27 cellular contexts compared by ENCODE assay signal in genomic region chr20:15860850-15861249, GRCh38.
"Had no signal": no experiment of that assay in that cellular context is flagged by ENCODE, and none has a peak within 500 bp of the region (broad histone marks: within the 10 kb centered on the region; RNA-seq: fewer than 3 reads in every experiment).

No MANE protein-coding gene starts in this region.

- H3K4me2 ChIP-seq: neural progenitor cell had no signal

- DNase-seq: hypothalamus; immature natural killer cell; islet precursor cell; lower lobe of right lung; mammary epithelial cell; mesenchymal stem cell; naive thymus-derived CD8-positive, alpha-beta T cell; occipital lobe; psoas muscle; right lobe of liver; stimulated activated CD4-positive, alpha-beta T cell treated with anti-CD3 and anti-CD28 coated beads, Interleukin-12 subunit alpha, Interleukin-12 subunit beta, amount 100 ng/mL, for 4 hours; stimulated activated CD4-positive, alpha-beta T cell treated with anti-CD3 and anti-CD28 coated beads, Interleukin-15, amount 100 ng/mL, for 24 hours; stimulated activated CD4-positive, alpha-beta T cell treated with anti-CD3 and anti-CD28 coated beads, Interleukin-2, amount 100 ng/mL, for 24 hours; stimulated activated CD4-positive, alpha-beta T cell treated with anti-CD3 and anti-CD28 coated beads, Interleukin-4, amount 100 ng/mL, for 1 hour; stimulated activated naive B cell treated with anti-CD40 and anti-IgM and Interleukin-4, amounts not matched to agents 10 μg/mL and 1 μg/mL and 100 μg/mL, for 72 hours; stimulated activated naive CD8-positive, alpha-beta T cell treated with anti-CD3 and anti-CD28 coated beads, Interleukin-15, Interleukin-2, amounts not matched to agents 100 U/mL and 50 U/mL, for 24 hours; stomach; testis; thyroid gland; transverse colon; upper lobe of left lung had no signal

- H2AFZ ChIP-seq: neural progenitor cell, parathyroid adenoma had no signal

- H3K4me3 ChIP-seq: lower lobe of right lung, neural progenitor cell, psoas muscle, right atrium auricular region, right lobe of liver, skin epidermis, stomach, testis, thyroid gland, transverse colon, upper lobe of left lung had no signal

- H3K9me3 ChIP-seq: lower lobe of right lung, neutrophil, psoas muscle, right atrium auricular region, right lobe of liver, stomach, testis, thyroid gland, transverse colon, upper lobe of left lung had no signal

- H3K27me3 ChIP-seq: neural progenitor cell, neutrophil, right atrium auricular region, right lobe of liver, stomach, testis, thyroid gland, transverse colon, upper lobe of left lung had no signal

- H3K27ac Mint-ChIP-seq: immature natural killer cell; naive thymus-derived CD8-positive, alpha-beta T cell; nephron; neural progenitor cell; stimulated activated naive B cell treated with anti-CD40 and anti-IgM and Interleukin-4, amounts not matched to agents 10 μg/mL and 1 μg/mL and 100 μg/mL, for 72 hours had no signal

- H3K4me3 Mint-ChIP-seq: immature natural killer cell; naive thymus-derived CD8-positive, alpha-beta T cell; nephron; neural progenitor cell; stimulated activated naive B cell treated with anti-CD40 and anti-IgM and Interleukin-4, amounts not matched to agents 10 μg/mL and 1 μg/mL and 100 μg/mL, for 72 hours had no signal

- H3K27me3 Mint-ChIP-seq: naive thymus-derived CD8-positive, alpha-beta T cell; stimulated activated naive B cell treated with anti-CD40 and anti-IgM and Interleukin-4, amounts not matched to agents 10 μg/mL and 1 μg/mL and 100 μg/mL, for 72 hours had no signal

- ATAC-seq: naive thymus-derived CD8-positive, alpha-beta T cell; psoas muscle; right lobe of liver; stimulated activated naive B cell treated with anti-CD40 and anti-IgM and Interleukin-4, amounts not matched to agents 10 μg/mL and 1 μg/mL and 100 μg/mL, for 72 hours; stimulated activated naive CD8-positive, alpha-beta T cell treated with anti-CD3 and anti-CD28 coated beads, Interleukin-15, Interleukin-2, amounts not matched to agents 100 U/mL and 50 U/mL, for 24 hours had no signal

- H3K27ac ChIP-seq: lower lobe of right lung, neural progenitor cell, neutrophil, parathyroid adenoma, psoas muscle, right atrium auricular region, right lobe of liver, skin epidermis, stomach, testis, thyroid gland, transverse colon, upper lobe of left lung had no signal

- H3K36me3 Mint-ChIP-seq: immature natural killer cell; naive thymus-derived CD8-positive, alpha-beta T cell; neural progenitor cell had no signal

- H3K79me2 ChIP-seq: parathyroid adenoma had no signal

- H3K4me1 ChIP-seq: lower lobe of right lung, neural progenitor cell, parathyroid adenoma, psoas muscle, right atrium auricular region, right lobe of liver, testis, thyroid gland, transverse colon, upper lobe of left lung had no signal

- H3K4me1 Mint-ChIP-seq: immature natural killer cell, neural progenitor cell had no signal

- H3K9ac ChIP-seq: neural progenitor cell, parathyroid adenoma had no signal

- H3K36me3 ChIP-seq: lower lobe of right lung, neural progenitor cell, neutrophil, right atrium auricular region, right lobe of liver, stomach, thyroid gland, transverse colon, upper lobe of left lung had no signal
